14 cellular contexts compared by ENCODE assay signal in genomic region chr1:50425376-50426107, GRCh38. TPM values are rescaled to one million over a fixed set of nuclear protein-coding genes. Genes with fewer than 3 reads are reported as not detected.
A peak's percentile ranks its signal among the peaks of the same experiment; 100 is the strongest.
DNase-seq lines count a peak whose midpoint lies in the region; ATAC-seq, FAIRE-seq and TF ChIP-seq lines count a peak whose summit lies in the region.
"Had no signal": no experiment of that assay in that cellular context is flagged by ENCODE, and none has a peak within 500 bp of the region (broad histone marks: within the 10 kb centered on the region; RNA-seq: fewer than 3 reads in every experiment).

No MANE protein-coding gene starts in this region.

- H3K9me2 ChIP-seq in OCI-LY7 (ENCODE audit: insufficient read depth, low read length), result no peaks in the 10 kb centered on the region

- no peak overlapping the region for H2BK12ac ChIP-seq in H1 (ENCODE audit: low read depth, low read length)

- H2AK5ac ChIP-seq in H1 (ENCODE audit: low read depth, low read length), result no peak overlapping the region

- H3K14ac ChIP-seq in H1 (ENCODE audit: insufficient read length), result no peak overlapping the region

- peaks cover 7 to 28% (median 14%) of the 10 kb centered on the region in 4 experiments; a peak in 6 of 7 replicates for H3K4me1 ChIP-seq in H1 (replicated peaks in 1 of 4; ENCODE audit: control insufficient read depth in 3 of 4, insufficient read depth in 4 of 4, low read length in 3 of 4)
- H3K4me1 ChIP-seq in rectal smooth muscle tissue (ENCODE audit: control insufficient read depth, insufficient read depth, low read length), result no peaks in the 10 kb centered on the region
- no peaks in the 10 kb centered on the region for H3K4me1 ChIP-seq in OCI-LY7 (ENCODE audit: insufficient read depth, low read length, poor library complexity, severe bottlenecking)

- no peak overlapping the region for H3K9ac ChIP-seq in H1 (replicated peaks in 1 of 4; ENCODE audit: extremely low read depth in 1 of 4, low read depth in 3 of 4, low read length in 3 of 4)
- H3K9ac ChIP-seq in rectal smooth muscle tissue (ENCODE audit: low read length), result no peak overlapping the region

- H3K4me1 Mint-ChIP-seq in activated CD4-positive, alpha-beta T cell treated with anti-CD3 and anti-CD28 coated beads, Interleukin-2, amount 10 ng/mL, durations not matched to agents 7 days and 5 days, result peaks cover 41% of the 10 kb centered on the region

- H3K79me1 ChIP-seq in H1 (ENCODE audit: low read depth, low read length), result no peaks in the 10 kb centered on the region

- H3K27me3 ChIP-seq in H1 (replicated peaks in 1 of 4; ENCODE audit: control insufficient read depth in 3 of 4, extremely low read depth in 1 of 4, insufficient read depth in 3 of 4, low read length in 3 of 4), result peaks cover 88 to 100% (median 98%) of the 10 kb centered on the region in 4 experiments
- peaks cover 65% of the 10 kb centered on the region for H3K27me3 ChIP-seq in rectal smooth muscle tissue (ENCODE audit: control insufficient read depth, insufficient read depth, low read length)

- 5% methylated on average over 31 of the region's 34 CpGs; no CpG with 5 or more reads in 1 of the 2 experiments for WGBS in H1 (ENCODE audit: extremely low coverage in 1 of 2, insufficient coverage in 1 of 2, insufficient read length in 1 of 2, insufficient replicate concordance in 2 of 2, low coverage in 1 of 2, low lambda C conversion rate in 2 of 2, missing lambda C conversion rate in 1 of 2), 2 experiments

- no peak overlapping the region for H3K23ac ChIP-seq in H1 (ENCODE audit: insufficient read length)

- TF ChIP-seq RAD21 in H1 (IDR thresholded peaks at IDR 0.05 in 1 of 2, conservative IDR thresholded peaks at IDR 0.05 in 1 of 2; ENCODE audit: low read depth in 2 of 2, low read length in 2 of 2), result 0 out of 4 replicates have a peak, but pooled peaks of 1 of the 2 experiments have one; percentile 3

- H3K4ac ChIP-seq in H1 (replicated peaks; ENCODE audit: insufficient read length, low read depth, low read length), result no peak overlapping the region

- H3K36me3 ChIP-seq in H1 (ENCODE audit: control insufficient read depth in 2 of 4, insufficient read depth in 4 of 4, low read length in 3 of 4) (peaks cover 0 to 3% (median 0%) of the 10 kb centered on the region in 4 experiments; a peak in 1 of 8 replicates), rectal smooth muscle tissue (ENCODE audit: control insufficient read depth, insufficient read depth, low read length) (no peaks in the 10 kb centered on the region), OCI-LY7 (ENCODE audit: insufficient read depth, low read length) (no peaks in the 10 kb centered on the region)
- H3K36me3 ChIP-seq: Peyer's patch, uterus had no signal

- POLR2A ChIA-PET in activated CD4-positive, alpha-beta T cell treated with anti-CD3 and anti-CD28 coated beads, Interleukin-2, amount 10 ng/mL, durations not matched to agents 7 days and 5 days (lab: Charles Lee), result no interaction called here
- POLR2A ChIA-PET in H1 (lab: Charles Lee; ENCODE audit: partially characterized antibody) (interaction anchor here (1.1 to 1.8 kb wide), 2 partner anchors 11 to 12 kb away, joined by 3 to 7 read pairs; no protein-coding TSS in a partner anchor), OCI-LY7 (lab: Charles Lee) (no interaction called here)

- no TSS peak for BruUV-seq in OCI-LY7 (replicated peaks; lab: Mats Ljungman, UMichigan)

- no peak for DNase-seq in activated CD4-positive, alpha-beta T cell treated with anti-CD3 and anti-CD28 coated beads, Interleukin-2, amount 10 ng/mL, durations not matched to agents 7 days and 5 days
- no peak for DNase-seq in activated CD4-positive, alpha-beta T cell treated with anti-CD3 and anti-CD28 coated beads, Interleukin-2, amount 50 U/mL, for 1 hour
- peak; percentile 43 for DNase-seq in NCI-H510A treated with DMSO at 0.1 percent for 48 hours (lab: John Stamatoyannopoulos, UW)
- peak in 1 of 2 experiments; percentile 60 for DNase-seq in H1 (ENCODE audit: low read depth in 1 of 2, low spot score in 2 of 2)
- DNase-seq in OCI-LY7 (ENCODE audit: low spot score), result no peak
- DNase-seq: activated CD8-positive, alpha-beta memory T cell treated with anti-CD3 and anti-CD28 coated beads, Interleukin-2, amount 50 U/mL, for 4 hours; Peyer's patch; stimulated activated CD4-positive, alpha-beta T cell treated with anti-CD3 and anti-CD28 coated beads, Interleukin-4, amount 100 ng/mL, for 1 hour; uterus had no signal

- CTCF ChIA-PET in activated CD4-positive, alpha-beta T cell treated with anti-CD3 and anti-CD28 coated beads, Interleukin-2, amount 10 ng/mL, durations not matched to agents 7 days and 5 days (lab: Charles Lee), result no interaction called here
- CTCF ChIA-PET in H1 (lab: Charles Lee; ENCODE audit: partially characterized antibody) (interaction anchor here (0.5 to 7.4 kb wide), 6 partner anchors 9 to 1895 kb away, joined by 3 to 32 read pairs (median 10); no protein-coding TSS in a partner anchor), OCI-LY7 (lab: Charles Lee; ENCODE audit: unreplicated experiment) (no interaction called here)

- ATAC-seq in HG02840 (IDR thresholded peaks at IDR 0.05; ENCODE audit: low FRiP score, unreplicated experiment) (no peak), HG02588 (IDR thresholded peaks at IDR 0.05; ENCODE audit: unreplicated experiment) (no peak)

- H2BK20ac ChIP-seq in H1 (ENCODE audit: low read length), result no peak overlapping the region

- no peaks in the 10 kb centered on the region for H3K9me3 Mint-ChIP-seq in activated CD4-positive, alpha-beta T cell treated with anti-CD3 and anti-CD28 coated beads, Interleukin-2, amount 10 ng/mL, durations not matched to agents 7 days and 5 days

- H3K79me2 ChIP-seq in H1 (ENCODE audit: control insufficient read depth in 1 of 2, insufficient read depth in 2 of 2, low read length in 2 of 2) (no peaks in the 10 kb centered on the region), OCI-LY7 (ENCODE audit: insufficient read depth, low read depth, low read length) (no peaks in the 10 kb centered on the region)

- TF ChIP-seq POLR2A in H1 (IDR thresholded peaks at IDR 0.05; ENCODE audit: control extremely low read depth in 1 of 2, low read depth in 2 of 2, low read length in 2 of 2), result no peak

- TF ChIP-seq EP300 in H1 (IDR thresholded peaks at IDR 0.05; ENCODE audit: borderline replicate concordance in 1 of 2, low read depth in 2 of 2, low read length in 2 of 2), result no peak

- peaks cover 15% of the 10 kb centered on the region; the same call in 1 of the 2 replicates for H3K23me2 ChIP-seq in H1 (ENCODE audit: low read depth, low read length)

- H4K20me1 ChIP-seq in H1 (replicated peaks in 1 of 2; ENCODE audit: control insufficient read depth in 1 of 2, insufficient read depth in 2 of 2, low read length in 2 of 2) (peaks cover 13 to 40% of the 10 kb centered on the region in 2 experiments), OCI-LY7 (ENCODE audit: insufficient read depth, low read length) (no peaks in the 10 kb centered on the region)

- H2BK120ac ChIP-seq in H1 (replicated peaks; ENCODE audit: low read depth, low read length), result no peak overlapping the region

- H3K4me2 ChIP-seq in H1 (ENCODE audit: insufficient read depth in 1 of 2, low read depth in 2 of 2, low read length in 2 of 2) (peak overlapping the region in 1 of 2 experiments; percentile 16; a peak in 1 of 4 replicates), OCI-LY7 (ENCODE audit: low read length) (no peak overlapping the region)

- no peak overlapping the region; the same call in 1 of the 2 replicates for H3K18ac ChIP-seq in H1 (ENCODE audit: extremely low read depth, low read length)

- H2AFZ ChIP-seq in H1 (ENCODE audit: low read length), result no peak overlapping the region
- no peak overlapping the region for H2AFZ ChIP-seq in OCI-LY7 (ENCODE audit: low read length)

- no peak overlapping the region for H3K27ac ChIP-seq in H1 (ENCODE audit: low read depth, low read length)
- H3K27ac ChIP-seq in rectal smooth muscle tissue (ENCODE audit: low read depth, low read length), result no peak overlapping the region
- no peak overlapping the region for H3K27ac ChIP-seq in OCI-LY7 (ENCODE audit: low read depth, low read length, poor library complexity, severe bottlenecking)
- H3K27ac ChIP-seq: C4-2B, epithelial cell of prostate, Peyer's patch, uterus had no signal

- intact Hi-C loops in OCI-LY7 (cut with micrococcal nuclease; ENCODE audit: unreplicated experiment), result no loop called here

- H3K4me3 Mint-ChIP-seq in activated CD4-positive, alpha-beta T cell treated with anti-CD3 and anti-CD28 coated beads, Interleukin-2, amount 10 ng/mL, durations not matched to agents 7 days and 5 days, result peak overlapping the region; percentile 13

- peak overlapping the region; percentile 16 for H3K56ac ChIP-seq in H1 (replicated peaks; ENCODE audit: insufficient read length, low read depth, low read length)

- no peak overlapping the region for H4K8ac ChIP-seq in H1 (ENCODE audit: extremely low read depth, insufficient read depth, low read length)

- no peaks in the 10 kb centered on the region; a peak in 1 of 4 replicates for H3K9me3 ChIP-seq in H1 (ENCODE audit: insufficient read depth in 2 of 2, low read depth in 1 of 2, low read length in 1 of 2)
- H3K9me3 ChIP-seq in OCI-LY7 (ENCODE audit: low read length), result no peaks in the 10 kb centered on the region
- H3K9me3 ChIP-seq: Peyer's patch, uterus had no signal

- no peak overlapping the region for H2BK15ac ChIP-seq in H1 (ENCODE audit: low read length)

- no peak overlapping the region for H4K91ac ChIP-seq in H1 (replicated peaks; ENCODE audit: insufficient read length, low read length)

- H3K36me3 Mint-ChIP-seq in activated CD4-positive, alpha-beta T cell treated with anti-CD3 and anti-CD28 coated beads, Interleukin-2, amount 10 ng/mL, durations not matched to agents 7 days and 5 days (ENCODE audit: low read depth), result peaks cover 9% of the 10 kb centered on the region

- H3K27ac Mint-ChIP-seq in activated CD4-positive, alpha-beta T cell treated with anti-CD3 and anti-CD28 coated beads, Interleukin-2, amount 10 ng/mL, durations not matched to agents 7 days and 5 days, result peak overlapping the region; percentile 50

- no peak overlapping the region for H4K5ac ChIP-seq in H1 (ENCODE audit: insufficient read length, low read depth, low read length)

- no peak for FAIRE-seq in H1 (lab: Jason Lieb, UNC)

- no peak overlapping the region for H2BK5ac ChIP-seq in H1 (ENCODE audit: low read depth, low read length)

- H3K4me3 ChIP-seq in H1 (ENCODE audit: extremely low read depth in 1 of 4, insufficient read depth in 2 of 4, low read depth in 3 of 4, low read length in 4 of 4), result peak overlapping the region in 1 of 4 experiments; percentile 10; a peak in 1 of 8 replicates
- peak overlapping the region; percentile 11 for H3K4me3 ChIP-seq in rectal smooth muscle tissue (ENCODE audit: low read length)
- no peak overlapping the region for H3K4me3 ChIP-seq in OCI-LY7 (ENCODE audit: low read depth, low read length, poor library complexity, severe bottlenecking)
- H3K4me3 ChIP-seq: uterus had no signal

- peaks cover 91% of the 10 kb centered on the region for H3K27me3 Mint-ChIP-seq in activated CD4-positive, alpha-beta T cell treated with anti-CD3 and anti-CD28 coated beads, Interleukin-2, amount 10 ng/mL, durations not matched to agents 7 days and 5 days

- peak in 1 of 3 experiments; percentile 41; a peak in 2 of 4 replicates for TF ChIP-seq CTCF in H1 (IDR thresholded peaks at IDR 0.05; ENCODE audit: control extremely low read depth in 1 of 3, insufficient read depth in 1 of 3, low read depth in 1 of 3, low read length in 3 of 3)
- TF ChIP-seq CTCF in OCI-LY7 (conservative IDR thresholded peaks at IDR 0.05; ENCODE audit: low read length), result no peak

RNA-seq across cellular contexts. Expression of gene DMRTA2, which starts 2.3 kb away (rescaled TPM):
- not detected for total RNA-seq in activated CD4-positive, alpha-beta T cell treated with anti-CD3 and anti-CD28 coated beads, Interleukin-2, amount 10 ng/mL, durations not matched to agents 7 days and 5 days
- not detected in 2 replicates for total RNA-seq in H1 (2021; fragmentation: NEBNext Ultra II Directional; extraction: Animal tissue kit (Norgen Biotek cat#: 25700))
- polyA plus RNA-seq in H1 (2011; rRNA removed), result 0.03 TPM in 1 of 2 replicates, not detected in the other
- 0.03 TPM for polyA plus RNA-seq in H1 (2011; cell fraction: cytosol; rRNA removed)
- not detected for polyA plus RNA-seq in H1 (2011; cell fraction: nucleus; rRNA removed)
- 0.05 TPM in 1 of 4 replicates, not detected in the others for polyA plus RNA-seq in H1 (2012, experiment 1 of 2)
- not detected for polyA plus RNA-seq in H1 (2012, experiment 2 of 2)
- 0.02 TPM for polyA plus RNA-seq in H1 (2013, experiment 1 of 2)
- 0.02 TPM for polyA plus RNA-seq in H1 (2013, experiment 2 of 2)
- polyA minus RNA-seq in H1 (2011; rRNA and poly(A)+ RNA removed), result not detected in 2 replicates
- polyA minus RNA-seq in H1 (2011; cell fraction: cytosol; rRNA and poly(A)+ RNA removed), result not detected
- not detected for polyA minus RNA-seq in H1 (2011; cell fraction: nucleus; rRNA and poly(A)+ RNA removed)
- not detected in 2 replicates for total RNA-seq in OCI-LY7 (2014; rRNA removed; shearing (Covaris generic))
- not detected in 2 replicates for total RNA-seq in OCI-LY7 (2022)
- total RNA-seq: Peyer's patch, uterus had no signal
